In genomic region chr3:62873672-62874397, GRCh38 we compare ENCODE assay signal across 8 cellular contexts. TPM values are rescaled to one million over a fixed set of nuclear protein-coding genes. Genes with fewer than 3 reads are reported as not detected.
DNase-seq lines count a peak whose midpoint lies in the region; TF ChIP-seq lines count a peak whose summit lies in the region.

No MANE protein-coding gene starts in this region.

- H3K9me3 Mint-ChIP-seq in CD4-positive, alpha-beta memory T cell, result peaks cover 4 to 21% (median 10%) of the 10 kb centered on the region in 8 donors

- H3K79me1 ChIP-seq in mesenchymal stem cell (replicated peaks; ENCODE audit: low read length, poor library complexity, severe bottlenecking), result no peaks in the 10 kb centered on the region

- peaks cover 13% of the 10 kb centered on the region for H3K4me1 ChIP-seq in mesenchymal stem cell (ENCODE audit: control insufficient read depth, insufficient read depth, low read depth, low read length)
- peaks cover 11% of the 10 kb centered on the region for H3K4me1 ChIP-seq in vagina
- H3K4me1 ChIP-seq in CD4-positive, alpha-beta memory T cell (ENCODE audit: insufficient read depth, low read length), result no peaks in the 10 kb centered on the region

- CTCF ChIA-PET in CD4-positive, alpha-beta memory T cell (lab: Charles Lee; ENCODE audit: partially characterized antibody), result no interaction called here

- no peak overlapping the region for H3K14ac ChIP-seq in mesenchymal stem cell (ENCODE audit: low read length in 2 of 2)

- H3K18ac ChIP-seq in mesenchymal stem cell (ENCODE audit: low read depth in 1 of 2, low read length in 2 of 2), result no peak overlapping the region

- H3K23ac ChIP-seq in mesenchymal stem cell (ENCODE audit: low read length in 2 of 2), result no peak overlapping the region

- H3K36me3 ChIP-seq in mesenchymal stem cell (ENCODE audit: control insufficient read depth in 1 of 2, insufficient read depth in 2 of 2, low read depth in 1 of 2, low read length in 2 of 2) (no peaks in the 10 kb centered on the region), vagina (no peaks in the 10 kb centered on the region)
- no peaks in the 10 kb centered on the region for H3K36me3 ChIP-seq in CD4-positive, alpha-beta memory T cell (ENCODE audit: insufficient read depth, low read length)

- H3K9me3 ChIP-seq in mesenchymal stem cell (ENCODE audit: control insufficient read depth, low read length) (peaks cover 6% of the 10 kb centered on the region), vagina (no peaks in the 10 kb centered on the region)
- H3K9me3 ChIP-seq in CD4-positive, alpha-beta memory T cell (ENCODE audit: control insufficient read depth in 1 of 2, low read length in 2 of 2), result no peaks in the 10 kb centered on the region

- H3K9ac ChIP-seq in mesenchymal stem cell (ENCODE audit: low read length), result no peak overlapping the region

- H3K4ac ChIP-seq in mesenchymal stem cell (ENCODE audit: low read depth in 1 of 2, low read length in 2 of 2), result no peak overlapping the region

- H2BK120ac ChIP-seq in mesenchymal stem cell (ENCODE audit: low read depth, low read length), result no peak overlapping the region

- DNase-seq in DMS53 (lab: John Stamatoyannopoulos, UW) (peak; percentile 71), DMS53 treated with DMSO at 0.1 percent for 48 hours (lab: John Stamatoyannopoulos, UW; ENCODE audit: unreplicated experiment) (no peak), NCI-H524 (lab: John Stamatoyannopoulos, UW) (peak; percentile 71 to 85), ecto neural progenitor cell (ENCODE audit: low spot score) (peak; percentile 89), mesenchymal stem cell (no peak), vagina (ENCODE audit: extremely low spot score in 2 of 2) (no peak), CD1c-positive myeloid dendritic cell (ENCODE audit: extremely low spot score) (no peak)
- no peak for DNase-seq in CD4-positive, alpha-beta memory T cell

- intact Hi-C loops in vagina (cut with DNase I), result no loop called here
- intact Hi-C loops in CD4-positive, alpha-beta memory T cell (cut with micrococcal nuclease), result no loop called here

- H3K4me2 ChIP-seq in mesenchymal stem cell (ENCODE audit: low read length, poor library complexity, severe bottlenecking), result peak overlapping the region; percentile 61

- no peak overlapping the region for H2AK5ac ChIP-seq in mesenchymal stem cell (ENCODE audit: low read length, severe bottlenecking)

- H2BK12ac ChIP-seq in mesenchymal stem cell (ENCODE audit: low read length in 2 of 2), result no peak overlapping the region

- no peak overlapping the region for H2AFZ ChIP-seq in mesenchymal stem cell (ENCODE audit: low read depth, low read length)

- no peak overlapping the region for H3K27ac ChIP-seq in mesenchymal stem cell (ENCODE audit: low read length, poor library complexity, severe bottlenecking)
- H3K27ac ChIP-seq in vagina, result no peak overlapping the region
- H3K27ac ChIP-seq in CD4-positive, alpha-beta memory T cell (ENCODE audit: low read depth, low read length), result no peak overlapping the region

- WGBS in mesenchymal stem cell, result 1% methylated on average over 42 of the region's 56 CpGs

- POLR2A ChIA-PET in CD4-positive, alpha-beta memory T cell (lab: Charles Lee; ENCODE audit: partially characterized antibody), result no interaction called here

- H3K4me3 ChIP-seq in mesenchymal stem cell (ENCODE audit: insufficient read depth in 1 of 2, low read depth in 1 of 2, low read length in 2 of 2) (peak overlapping the region; percentile 28 to 73), vagina (peak overlapping the region; percentile 36 to 50)
- no peak overlapping the region for H3K4me3 ChIP-seq in CD4-positive, alpha-beta memory T cell (ENCODE audit: low read length in 2 of 2)

- no peaks in the 10 kb centered on the region for H3K36me3 Mint-ChIP-seq in CD4-positive, alpha-beta memory T cell

- peaks cover 0 to 11% (median 1%) of the 10 kb centered on the region in 4 donors for H3K4me1 Mint-ChIP-seq in CD4-positive, alpha-beta memory T cell

- no peak for TF ChIP-seq POLR2A in vagina (IDR thresholded peaks at IDR 0.05)

- no peak overlapping the region for H4K8ac ChIP-seq in mesenchymal stem cell (ENCODE audit: low read length)

- TF ChIP-seq CTCF in vagina (IDR thresholded peaks at IDR 0.05), result no peak

- H2BK5ac ChIP-seq in mesenchymal stem cell (ENCODE audit: low read depth, low read length, poor library complexity, severe bottlenecking), result no peak overlapping the region

- no peak overlapping the region for H3K27ac Mint-ChIP-seq in CD4-positive, alpha-beta memory T cell

- H3K4me3 Mint-ChIP-seq in CD4-positive, alpha-beta memory T cell, result peak overlapping the region in 2 of 8 donors; percentile 51 to 61

- no peak overlapping the region for H4K91ac ChIP-seq in mesenchymal stem cell (ENCODE audit: low read length)

- H3K27me3 ChIP-seq in mesenchymal stem cell (ENCODE audit: control insufficient read depth in 1 of 2, insufficient read depth in 1 of 2, low read length in 2 of 2) (peaks cover 40 to 52% of the 10 kb centered on the region in 2 experiments), vagina (no peaks in the 10 kb centered on the region)
- peaks cover 4% of the 10 kb centered on the region for H3K27me3 ChIP-seq in CD4-positive, alpha-beta memory T cell (ENCODE audit: insufficient read depth, low read length)

- H3K27me3 Mint-ChIP-seq in CD4-positive, alpha-beta memory T cell, result peaks cover 20 to 28% of the 10 kb centered on the region in 2 donors

- H2BK15ac ChIP-seq in mesenchymal stem cell (ENCODE audit: low read depth, poor library complexity, severe bottlenecking), result no peak overlapping the region

RNA-seq across cellular contexts. Expression of gene CADPS, which starts 1.4 kb away (rescaled TPM):
- 0.03 TPM for polyA plus RNA-seq in mesenchymal stem cell (2013, experiment 1 of 2)
- polyA plus RNA-seq in mesenchymal stem cell (2013, experiment 2 of 2), result 0.07 TPM
- total RNA-seq in vagina, result 12.8 TPM
- not detected for total RNA-seq in CD4-positive, alpha-beta memory T cell
- not detected for polyA plus RNA-seq in CD4-positive, alpha-beta memory T cell

Comparison
In these comparisons a context has a peak if more than half of its experiments do, and no peak if none do; other contexts are left out.
1. DNase-seq: peak in DMS53 (single experiment), NCI-H524 (2 of 2) and ecto neural progenitor cell (single experiment); none in DMS53 treated with DMSO at 0.1 percent for 48 hours (single experiment), mesenchymal stem cell (single experiment), vagina (0 of 2), CD4-positive, alpha-beta memory T cell (0 of 5) and CD1c-positive myeloid dendritic cell (single experiment).
2. H3K4me3 ChIP-seq: peak in mesenchymal stem cell (2 of 2) and vagina (2 of 2); none in CD4-positive, alpha-beta memory T cell (0 of 2).
3. RNA of gene CADPS, which starts 1.4 kb away (total RNA-seq): 12.8 TPM in vagina (single experiment); not detected in CD4-positive, alpha-beta memory T cell; every median in the first group is over 10 times any median in the second.